In genomic region chr11:9601041-9601875, GRCh38 we compare ENCODE assay signal across 8 cellular contexts. TPM values are rescaled to one million over a fixed set of nuclear protein-coding genes. Genes with fewer than 3 reads are reported as not detected.
DNase-seq lines count a peak whose midpoint lies in the region; ATAC-seq and TF ChIP-seq lines count a peak whose summit lies in the region.

No MANE protein-coding gene starts in this region.

- H2BK15ac ChIP-seq in mesendoderm (replicated peaks; ENCODE audit: low read depth), result no peak overlapping the region

- H3K79me1 ChIP-seq in mesendoderm (ENCODE audit: low read length), result no peaks in the 10 kb centered on the region

- H2BK5ac ChIP-seq in mesendoderm (ENCODE audit: low read length), result peak overlapping the region; percentile 66

- CTCF ChIA-PET in CD4-positive, alpha-beta memory T cell (lab: Charles Lee; ENCODE audit: partially characterized antibody), result interaction anchor here (0.8 to 5.4 kb wide), 9 partner anchors 8 to 157 kb away, joined by 3 to 83 read pairs (median 5); partner anchors contain the start of gene WEE1
- CTCF ChIA-PET in MCF 10A (lab: Yijun Ruan, JAX), result interaction anchor here (0.6 to 2.8 kb wide), 7 partner anchors 10 to 1048 kb away, joined by 3 to 26 read pairs (median 3); no protein-coding TSS in a partner anchor

- H3K27ac Mint-ChIP-seq in CD4-positive, alpha-beta memory T cell, result peak overlapping the region; percentile 53 to 95 (median 90)
- peak overlapping the region; percentile 93 for H3K27ac Mint-ChIP-seq in T-helper 17 cell
- no peak overlapping the region for H3K27ac Mint-ChIP-seq in MCF 10A (ENCODE audit: low read depth, unreplicated experiment)

- H4K5ac ChIP-seq in mesendoderm (ENCODE audit: low read length), result no peak overlapping the region

- peaks cover 19% of the 10 kb centered on the region for H3K4me1 ChIP-seq in CD4-positive, alpha-beta memory T cell (ENCODE audit: insufficient read depth, low read length)
- H3K4me1 ChIP-seq in mesendoderm (ENCODE audit: control insufficient read depth, low read depth, low read length), result peaks cover 11% of the 10 kb centered on the region
- peaks cover 2 to 10% (median 5%) of the 10 kb centered on the region in 5 donors for H3K4me1 ChIP-seq in subcutaneous abdominal adipose tissue (ENCODE audit: control insufficient read depth in 5 of 5, insufficient read depth in 5 of 5, low read length in 5 of 5)

- H3K9ac ChIP-seq in mesendoderm (ENCODE audit: low read length), result peak overlapping the region; percentile 34
- no peak overlapping the region for H3K9ac ChIP-seq in subcutaneous abdominal adipose tissue (ENCODE audit: low read length in 5 of 5)

- no peak overlapping the region for H3K23ac ChIP-seq in mesendoderm (ENCODE audit: low read length)

- no peak for TF ChIP-seq CTCF in MCF 10A (IDR thresholded peaks at IDR 0.05; ENCODE audit: unreplicated experiment)

- peak overlapping the region; percentile 8 for H3K18ac ChIP-seq in mesendoderm (ENCODE audit: low read length)

- H3K4me3 Mint-ChIP-seq in CD4-positive, alpha-beta memory T cell, result peak overlapping the region; percentile 64 to 88 (median 76)
- H3K4me3 Mint-ChIP-seq in T-helper 17 cell, result peak overlapping the region; percentile 88
- no peak overlapping the region for H3K4me3 Mint-ChIP-seq in MCF 10A (ENCODE audit: unreplicated experiment)

- no peak overlapping the region for H2AK5ac ChIP-seq in mesendoderm (ENCODE audit: low read length)

- intact Hi-C loops in CD4-positive, alpha-beta memory T cell (cut with micrococcal nuclease), result loop anchor here (1.0 kb wide), 1 partner anchor 28 kb away; the partner anchor contains the start of gene WEE1
- intact Hi-C loops in MCF 10A (cut with micrococcal nuclease), result no loop called here

- H3K4me3 ChIP-seq in CD4-positive, alpha-beta memory T cell (ENCODE audit: low read length in 2 of 2), result peak overlapping the region; percentile 5 to 42
- H3K4me3 ChIP-seq in mesendoderm (ENCODE audit: low read length) (no peak overlapping the region), subcutaneous abdominal adipose tissue (ENCODE audit: low read depth in 1 of 5, low read length in 5 of 5) (peak overlapping the region in 4 of 5 donors; percentile 2 to 42 (median 22))

- H3K27me3 Mint-ChIP-seq in CD4-positive, alpha-beta memory T cell, result no peaks in the 10 kb centered on the region
- H3K27me3 Mint-ChIP-seq in T-helper 17 cell, result no peaks in the 10 kb centered on the region
- no peaks in the 10 kb centered on the region for H3K27me3 Mint-ChIP-seq in MCF 10A (ENCODE audit: insufficient read depth, unreplicated experiment)

- H3K9me3 ChIP-seq in CD4-positive, alpha-beta memory T cell (ENCODE audit: control insufficient read depth in 1 of 2, low read length in 2 of 2), result no peaks in the 10 kb centered on the region
- H3K9me3 ChIP-seq in T-helper 17 cell (ENCODE audit: control insufficient read depth, low read length, poor library complexity, severe bottlenecking) (no peaks in the 10 kb centered on the region), subcutaneous abdominal adipose tissue (ENCODE audit: control insufficient read depth in 5 of 5, low read length in 5 of 5) (no peaks in the 10 kb centered on the region)

- H3K36me3 Mint-ChIP-seq in CD4-positive, alpha-beta memory T cell, result no peaks in the 10 kb centered on the region
- H3K36me3 Mint-ChIP-seq in T-helper 17 cell (ENCODE audit: low read depth) (peaks cover 4% of the 10 kb centered on the region), MCF 10A (ENCODE audit: insufficient read depth, unreplicated experiment) (peaks cover 5% of the 10 kb centered on the region)

- peak overlapping the region; percentile 43 for H3K56ac ChIP-seq in mesendoderm (ENCODE audit: low read length)

- BruUV-seq in MCF 10A (replicated peaks; lab: Mats Ljungman, UMichigan), result no TSS peak

- no peaks in the 10 kb centered on the region for H3K79me2 ChIP-seq in mesendoderm (ENCODE audit: control insufficient read depth, insufficient read depth, low read length)

- WGBS in mesendoderm (ENCODE audit: extremely low coverage, insufficient coverage, low lambda C conversion rate), result no CpG with 5 or more reads among the region's 7 CpGs

- H3K9me3 Mint-ChIP-seq in CD4-positive, alpha-beta memory T cell, result no peaks in the 10 kb centered on the region
- H3K9me3 Mint-ChIP-seq in MCF 10A (ENCODE audit: unreplicated experiment), result no peaks in the 10 kb centered on the region

- no peaks in the 10 kb centered on the region for H3K36me3 ChIP-seq in CD4-positive, alpha-beta memory T cell (ENCODE audit: insufficient read depth, low read length)
- H3K36me3 ChIP-seq in mesendoderm (ENCODE audit: control insufficient read depth, insufficient read depth, low read length) (no peaks in the 10 kb centered on the region), subcutaneous abdominal adipose tissue (ENCODE audit: control insufficient read depth in 5 of 5, insufficient read depth in 5 of 5, low read length in 5 of 5) (no peaks in the 10 kb centered on the region)

- H3K4me1 Mint-ChIP-seq in CD4-positive, alpha-beta memory T cell, result peaks cover 15 to 32% (median 20%) of the 10 kb centered on the region in 4 donors
- H3K4me1 Mint-ChIP-seq in T-helper 17 cell (peaks cover 15% of the 10 kb centered on the region), MCF 10A (ENCODE audit: insufficient read depth, unreplicated experiment) (peaks cover 9% of the 10 kb centered on the region)

- no peaks in the 10 kb centered on the region for H3K27me3 ChIP-seq in CD4-positive, alpha-beta memory T cell (ENCODE audit: insufficient read depth, low read length)
- no peaks in the 10 kb centered on the region for H3K27me3 ChIP-seq in mesendoderm (ENCODE audit: insufficient read depth, low read length, poor library complexity)
- no peaks in the 10 kb centered on the region for H3K27me3 ChIP-seq in subcutaneous abdominal adipose tissue (ENCODE audit: control insufficient read depth in 5 of 5, insufficient read depth in 4 of 5, low read length in 5 of 5)

- peak; percentile 45 to 80 (median 59) for DNase-seq in CD4-positive, alpha-beta memory T cell
- peak in 2 of 3 donors; percentile 11 to 27 for DNase-seq in T-helper 17 cell
- DNase-seq in MCF 10A (ENCODE audit: unreplicated experiment), result peak; percentile 27
- DNase-seq in mesendoderm, result peak; percentile 94
- no peak for DNase-seq in NCI-H146 (lab: John Stamatoyannopoulos, UW)

- H3K4ac ChIP-seq in mesendoderm (ENCODE audit: low read depth, low read length), result peak overlapping the region; percentile 19

- no peak overlapping the region for H4K8ac ChIP-seq in mesendoderm (ENCODE audit: low read depth, low read length)

- POLR2A ChIA-PET in CD4-positive, alpha-beta memory T cell (lab: Charles Lee; ENCODE audit: partially characterized antibody), result interaction anchor here (0.7 to 2.7 kb wide), 9 partner anchors 9 to 702 kb away, joined by 3 to 26 read pairs (median 4); partner anchors contain the start of gene WEE1
- POLR2A ChIA-PET in MCF 10A (lab: Yijun Ruan, JAX), result interaction anchor here (0.9 to 1.5 kb wide), 7 partner anchors 9 to 34 kb away, joined by 3 to 6 read pairs (median 4); no protein-coding TSS in a partner anchor

- no peak overlapping the region for H2BK120ac ChIP-seq in mesendoderm (ENCODE audit: low read depth, low read length)

- peak; percentile 81 for ATAC-seq in GM19397 (IDR thresholded peaks at IDR 0.05; ENCODE audit: unreplicated experiment)
- peak; percentile 81 for ATAC-seq in HG03439 (IDR thresholded peaks at IDR 0.05; ENCODE audit: unreplicated experiment)
- peak; percentile 95 for ATAC-seq in T-helper 17 cell

- H3K27ac ChIP-seq in CD4-positive, alpha-beta memory T cell (ENCODE audit: low read depth, low read length), result peak overlapping the region; percentile 62
- H3K27ac ChIP-seq in mesendoderm (ENCODE audit: low read depth, low read length) (peak overlapping the region; percentile 71), subcutaneous abdominal adipose tissue (ENCODE audit: low read depth, low read length) (no peak overlapping the region)

- peak overlapping the region; percentile 1 for H3K4me2 ChIP-seq in mesendoderm (ENCODE audit: low read length)

RNA-seq across cellular contexts. Expression of gene WEE1, which starts 27.8 kb away (rescaled TPM):
- 10 to 100 TPM; 11.1 to 11.7 TPM for total RNA-seq in CD4-positive, alpha-beta memory T cell
- polyA plus RNA-seq in CD4-positive, alpha-beta memory T cell, result 1 to 10 TPM; 5.8 to 8.2 TPM
- total RNA-seq in T-helper 17 cell (10 to 100 TPM; 20.8 to 24.9 TPM), MCF 10A (2022) (28.7 and 34.5 TPM in 2 replicates)
- polyA plus RNA-seq in mesendoderm (2013, experiment 1 of 2), result 59.6 TPM
- 65.2 TPM for polyA plus RNA-seq in mesendoderm (2013, experiment 2 of 2)
